14 cellular contexts compared by ENCODE assay signal in the genomic region with DNA sequence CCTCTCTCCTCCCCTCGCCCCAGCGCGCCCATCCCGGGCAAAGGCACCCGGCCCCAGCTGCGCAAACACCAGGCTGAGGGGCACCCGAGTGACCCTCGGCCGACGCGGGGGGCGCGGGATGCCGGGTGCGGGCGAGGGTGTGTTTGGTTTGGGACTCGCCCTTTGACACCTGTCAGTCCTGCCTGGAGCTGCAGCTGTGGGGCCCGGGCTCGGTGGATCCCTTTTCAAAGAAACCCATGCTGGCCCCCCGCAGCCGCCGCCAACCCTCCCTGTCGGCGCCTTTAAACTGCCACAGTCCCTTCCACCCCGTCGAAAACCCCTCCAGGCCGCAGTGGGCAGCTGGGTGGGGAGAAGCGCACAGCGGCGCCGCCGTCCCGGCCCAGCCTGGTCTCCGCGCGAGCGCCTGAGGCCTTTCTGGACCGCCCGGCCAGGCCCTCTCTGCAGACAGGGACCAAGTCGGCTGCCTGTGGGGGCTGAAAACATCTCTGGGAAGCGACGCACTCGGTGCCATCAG. TPM values are rescaled to one million over a fixed set of nuclear protein-coding genes. Genes with fewer than 3 reads are reported as not detected.
A peak's percentile ranks its signal among the peaks of the same experiment; 100 is the strongest.
DNase-seq lines count a peak whose midpoint lies in the region; ATAC-seq and TF ChIP-seq lines count a peak whose summit lies in the region.
"Had no signal": no experiment of that assay in that cellular context is flagged by ENCODE, and none has a peak within 500 bp of the region (broad histone marks: within the 10 kb centered on the region; RNA-seq: fewer than 3 reads in every experiment).

No MANE protein-coding gene starts in this region.

- peak overlapping the region in 1 of 2 donors; percentile 47 for H3K4me3 Mint-ChIP-seq in stimulated activated naive B cell treated with anti-CD40 and anti-IgM and Interleukin-4, amounts not matched to agents 10 μg/mL and 1 μg/mL and 100 μg/mL, for 72 hours

- peaks cover 11% of the 10 kb centered on the region for H3K27me3 ChIP-seq in gastroesophageal sphincter

- H3K27ac ChIP-seq in RWPE1 (0 out of 2 replicates have a peak overlapping the region, but pooled peaks have one; percentile 12), gastroesophageal sphincter (peak overlapping the region in 3 of 4 donors; percentile 8 to 70 (median 65)), coronary artery (no peak overlapping the region)
- H3K27ac ChIP-seq: GM23248 had no signal

- CTCF ChIA-PET in RWPE1 (lab: Yijun Ruan, JAX) = interaction anchor here (0.8 to 2.4 kb wide), 3 partner anchors 19 to 404 kb away, joined by 3 to 7 read pairs (median 3); no protein-coding TSS in a partner anchor

- H3K4me1 ChIP-seq in gastroesophageal sphincter = peaks cover 2 to 48% (median 12%) of the 10 kb centered on the region in 3 donors

- peak overlapping the region; percentile 59 for H3K27ac Mint-ChIP-seq in stimulated activated naive B cell treated with anti-CD40 and anti-IgM and Interleukin-4, amounts not matched to agents 10 μg/mL and 1 μg/mL and 100 μg/mL, for 72 hours

- H3K36me3 ChIP-seq in gastroesophageal sphincter = no peaks in the 10 kb centered on the region

- peaks cover 40 to 45% of the 10 kb centered on the region in 2 donors for H3K27me3 Mint-ChIP-seq in stimulated activated naive B cell treated with anti-CD40 and anti-IgM and Interleukin-4, amounts not matched to agents 10 μg/mL and 1 μg/mL and 100 μg/mL, for 72 hours

- no CpG with 5 or more reads among the region's 43 CpGs for WGBS in gastroesophageal sphincter (ENCODE audit: low coverage in 1 of 2), 2 donors

- TF ChIP-seq CTCF in GM10266 (IDR thresholded peaks at IDR 0.05; ENCODE audit: control insufficient read depth, insufficient read depth, low read depth, missing control alignments) = no peak
- no peak for TF ChIP-seq CTCF in RWPE1 (conservative IDR thresholded peaks at IDR 0.05; ENCODE audit: low read depth)
- no peak for TF ChIP-seq CTCF in gastroesophageal sphincter (IDR thresholded peaks at IDR 0.05)
- no peak for TF ChIP-seq CTCF in coronary artery (IDR thresholded peaks at IDR 0.05)

- DNase-seq in GM10266 (ENCODE audit: extremely low spot score) = peak; percentile 29
- no peak for DNase-seq in RWPE1 (ENCODE audit: low spot score)
- no peak for DNase-seq in stimulated activated naive B cell treated with anti-CD40 and anti-IgM and Interleukin-4, amounts not matched to agents 10 μg/mL and 1 μg/mL and 100 μg/mL, for 72 hours
- no peak for DNase-seq in coronary artery (ENCODE audit: low spot score)
- DNase-seq in NCI-H1694 treated with DMSO at 0.1 percent for 48 hours (lab: John Stamatoyannopoulos, UW) = no peak
- DNase-seq: DMS153, KG1, NCI-H187 treated with DMSO at 0.1 percent for 48 hours, NCI-H2171 treated with DMSO at 0.1 percent for 48 hours had no signal

- H3K4me1 Mint-ChIP-seq in stimulated activated naive B cell treated with anti-CD40 and anti-IgM and Interleukin-4, amounts not matched to agents 10 μg/mL and 1 μg/mL and 100 μg/mL, for 72 hours = peaks cover 11 to 24% of the 10 kb centered on the region in 2 donors

- peaks cover 1 to 10% of the 10 kb centered on the region in 2 donors for H3K36me3 Mint-ChIP-seq in stimulated activated naive B cell treated with anti-CD40 and anti-IgM and Interleukin-4, amounts not matched to agents 10 μg/mL and 1 μg/mL and 100 μg/mL, for 72 hours

- POLR2A ChIA-PET in RWPE1 (lab: Yijun Ruan, JAX; ENCODE audit: low non-redundant PET) = no interaction called here

- peaks cover 0 to 4% of the 10 kb centered on the region in 2 donors for H3K9me3 Mint-ChIP-seq in stimulated activated naive B cell treated with anti-CD40 and anti-IgM and Interleukin-4, amounts not matched to agents 10 μg/mL and 1 μg/mL and 100 μg/mL, for 72 hours

- TF ChIP-seq EP300 in gastroesophageal sphincter (IDR thresholded peaks at IDR 0.05) = no peak

- ATAC-seq in gastroesophageal sphincter (no peak), HG03460 (IDR thresholded peaks at IDR 0.05; ENCODE audit: unreplicated experiment) (no peak)
- no peak for ATAC-seq in stimulated activated naive B cell treated with anti-CD40 and anti-IgM and Interleukin-4, amounts not matched to agents 10 μg/mL and 1 μg/mL and 100 μg/mL, for 72 hours (replicated peaks)
- ATAC-seq: GM12878 had no signal

- TF ChIP-seq POLR2A in gastroesophageal sphincter (IDR thresholded peaks at IDR 0.05) = no peak

- no peak overlapping the region for H3K4me3 ChIP-seq in gastroesophageal sphincter
- H3K4me3 ChIP-seq in coronary artery = no peak overlapping the region
- H3K4me3 ChIP-seq: GM12878 had no signal

- H3K9me3 ChIP-seq in gastroesophageal sphincter = no peaks in the 10 kb centered on the region

RNA-seq across cellular contexts. Expression of a gene that starts 5.5 kb away (rescaled TPM):
- total RNA-seq in gastroesophageal sphincter = 1 to 10 TPM in 3 of 4 donors, under 1 TPM in 1; 0.40 to 7.0 (median 4.5) TPM
- total RNA-seq: M059J had no signal

Comparison
In these comparisons a context has a peak if more than half of its experiments do, and no peak if none do; other contexts are left out.
1. H3K27ac ChIP-seq: peak in RWPE1 (single experiment) and gastroesophageal sphincter (3 of 4); none in coronary artery (0 of 2).